Comparison of ENCODE assay signal across 11 cellular contexts in genomic region chr5:88786217-88786560, GRCh38.
DNase-seq lines count a peak whose midpoint lies in the region; ATAC-seq, FAIRE-seq and TF ChIP-seq lines count a peak whose summit lies in the region.
"Had no signal": no experiment of that assay in that cellular context is flagged by ENCODE, and none has a peak within 500 bp of the region (broad histone marks: within the 10 kb centered on the region; RNA-seq: fewer than 3 reads in every experiment).

No MANE protein-coding gene starts in this region.

- no peak for DNase-seq in HepG2 (ENCODE audit: low spot score)
- DNase-seq in aorta = no peak
- DNase-seq in central memory CD4-positive, alpha-beta T cell = no peak
- DNase-seq in activated naive CD4-positive, alpha-beta T cell treated with Interleukin-2 at 50 U/mL for 16 hours = no peak
- DNase-seq in RCC 7860 (ENCODE audit: low spot score) = no peak
- DNase-seq: activated CD4-positive, alpha-beta T cell treated with anti-CD3 and anti-CD28 coated beads for 1 hour; MM.1S had no signal

- intact Hi-C loops in HepG2 (cut with micrococcal nuclease; ENCODE audit: unreplicated experiment) (no loop called here), aorta (cut with DNase I) (loop anchor here (5.0 kb wide), 4 partner anchors 41 to 101 kb away; partner anchors contain the start of gene MEF2C (in 1 of the 2))
- intact Hi-C loops in dendritic cell treated with granulocyte-macrophage colony-stimulating factor and Interleukin-4, amounts not matched to agents 40 ng/mL and 50 ng/mL, for 4 days (cut with micrococcal nuclease) = loop anchor here (5.0 kb wide), 1 partner anchor 36 kb away; no protein-coding TSS in a partner anchor

- H3K27me3 ChIP-seq in liver (ENCODE audit: control insufficient read depth in 4 of 4, insufficient read depth in 4 of 4, low read length in 3 of 4) (peaks cover 0 to 2% (median 0%) of the 10 kb centered on the region in 4 donors), HepG2 (ENCODE audit: control insufficient read depth in 1 of 2, insufficient read depth in 2 of 2, low read length in 2 of 2) (no peaks in the 10 kb centered on the region), muscle layer of duodenum (ENCODE audit: low read depth, low read length) (no peaks in the 10 kb centered on the region), aorta (ENCODE audit: control insufficient read depth in 1 of 2, insufficient read depth in 2 of 2, low read length in 1 of 2) (no peaks in the 10 kb centered on the region)

- CTCF ChIA-PET in HepG2 (lab: Yijun Ruan, JAX; ENCODE audit: low intra/inter-chr PET ratio, low total read pairs) = no interaction called here

- in situ Hi-C loops in HepG2 (cut with HindIII; ENCODE audit: extremely low pct_ligation_motif_present, low pct_unique_long_range_greater_than_20kb) = no loop called here

- H3K4me1 ChIP-seq in liver (ENCODE audit: control insufficient read depth in 4 of 4, insufficient read depth in 4 of 4, low read length in 3 of 4) (no peaks in the 10 kb centered on the region), HepG2 (ENCODE audit: insufficient read depth, low read length) (no peaks in the 10 kb centered on the region), muscle layer of duodenum (ENCODE audit: control insufficient read depth in 1 of 2, insufficient read depth in 2 of 2, low read length in 2 of 2) (peaks cover 0 to 9% of the 10 kb centered on the region in 2 donors), aorta (ENCODE audit: control insufficient read depth in 1 of 2, insufficient read depth in 2 of 2, low read length in 2 of 2) (peaks cover 0 to 2% of the 10 kb centered on the region in 2 donors)

- H3K4me3 ChIP-seq in liver (ENCODE audit: low read depth in 1 of 3, low read length in 3 of 3) (no peak overlapping the region), HepG2 (replicated peaks in 1 of 3; ENCODE audit: insufficient read depth in 1 of 3, low read depth in 2 of 3, low read length in 3 of 3) (no peak overlapping the region), muscle layer of duodenum (ENCODE audit: low read depth in 1 of 2, low read length in 2 of 2) (no peak overlapping the region), aorta (ENCODE audit: low read length in 2 of 2) (no peak overlapping the region)

- no peak for TF ChIP-seq POLR2A in HepG2 (IDR thresholded peaks at IDR 0.05; ENCODE audit: insufficient read depth in 1 of 2, low read depth in 2 of 2, low read length in 2 of 2)

- no peaks in the 10 kb centered on the region for H4K20me1 ChIP-seq in HepG2 (ENCODE audit: insufficient read depth, low read length)

- H3K79me2 ChIP-seq in HepG2 (ENCODE audit: insufficient read depth, low read length) = no peaks in the 10 kb centered on the region

- H3K9me3 Mint-ChIP-seq in dendritic cell treated with granulocyte-macrophage colony-stimulating factor and Interleukin-4, amounts not matched to agents 40 ng/mL and 50 ng/mL, for 4 days = no peaks in the 10 kb centered on the region

- peak overlapping the region; percentile 30 for H3K27ac Mint-ChIP-seq in dendritic cell treated with granulocyte-macrophage colony-stimulating factor and Interleukin-4, amounts not matched to agents 40 ng/mL and 50 ng/mL, for 4 days

- no peak overlapping the region for H3K4me3 Mint-ChIP-seq in dendritic cell treated with granulocyte-macrophage colony-stimulating factor and Interleukin-4, amounts not matched to agents 40 ng/mL and 50 ng/mL, for 4 days

- FAIRE-seq in HepG2 (lab: Jason Lieb, UNC) = no peak
- FAIRE-seq in RCC 7860 (lab: Jason Lieb, UNC) = no peak

- ATAC-seq in HepG2 = no peak
- ATAC-seq in aorta (ENCODE audit: low FRiP score) = peak; percentile 72

- TF ChIP-seq RAD21 in liver (IDR thresholded peaks at IDR 0.05) = no peak
- TF ChIP-seq RAD21 in HepG2 (CRISPR knock-in tag; IDR thresholded peaks at IDR 0.05) = no peak

- TF ChIP-seq CTCF in liver (IDR thresholded peaks at IDR 0.05; ENCODE audit: low read depth, low read length, missing input control) (no peak), HepG2 (CRISPR knock-in tag; IDR thresholded peaks at IDR 0.05) (no peak)

- H3K27ac ChIP-seq in liver (ENCODE audit: low read depth in 1 of 2, low read length in 2 of 2) (peak overlapping the region in 1 of 2 donors; percentile 14), HepG2 (ENCODE audit: extremely low read length, insufficient read depth, low read length) (no peak overlapping the region), muscle layer of duodenum (ENCODE audit: low read length) (peak overlapping the region; percentile 62), aorta (ENCODE audit: low read depth in 1 of 2, low read length in 2 of 2) (peak overlapping the region in 1 of 2 donors; percentile 54)
- H3K27ac ChIP-seq: C4-2B had no signal

- WGBS in liver = 38% methylated on average over 2 of the region's 2 CpGs
- WGBS in HepG2 (ENCODE audit: low lambda C conversion rate) = 1% methylated on average over 2 of the region's 2 CpGs
- 0 to 3% methylated on average over 2 of the region's 2 CpGs for WGBS in aorta, 2 donors

- no TSS peak for BruUV-seq in HepG2 (replicated peaks; lab: Mats Ljungman, UMichigan)

- H2AFZ ChIP-seq in HepG2 (ENCODE audit: low read length) = no peak overlapping the region

- no peaks in the 10 kb centered on the region for H3K9me3 ChIP-seq in liver (ENCODE audit: control insufficient read depth in 4 of 4, low read length in 3 of 4)
- H3K9me3 ChIP-seq in HepG2 (ENCODE audit: low read length) = no peaks in the 10 kb centered on the region
- H3K9me3 ChIP-seq in muscle layer of duodenum (ENCODE audit: control insufficient read depth in 1 of 2, low read length in 2 of 2) = no peaks in the 10 kb centered on the region
- H3K9me3 ChIP-seq in aorta (ENCODE audit: control insufficient read depth, low read length) = no peaks in the 10 kb centered on the region

- H3K9ac ChIP-seq in liver (ENCODE audit: low read depth in 1 of 2, low read length in 2 of 2) (no peak overlapping the region), HepG2 (ENCODE audit: insufficient read depth, low read depth, low read length) (no peak overlapping the region)

- TF ChIP-seq EP300 in HepG2 (IDR thresholded peaks at IDR 0.05; ENCODE audit: low read depth in 2 of 2, low read length in 2 of 2) (no peak), HepG2 (CRISPR knock-in tag; IDR thresholded peaks at IDR 0.05; ENCODE audit: borderline replicate concordance) (no peak)

- H3K4me2 ChIP-seq in HepG2 (ENCODE audit: low read depth, low read length) = no peak overlapping the region

- no peaks in the 10 kb centered on the region for H3K27me3 Mint-ChIP-seq in dendritic cell treated with granulocyte-macrophage colony-stimulating factor and Interleukin-4, amounts not matched to agents 40 ng/mL and 50 ng/mL, for 4 days

- POLR2A ChIA-PET in HepG2 (lab: Yijun Ruan, JAX) = no interaction called here

- peaks cover 35% of the 10 kb centered on the region for H3K4me1 Mint-ChIP-seq in dendritic cell treated with granulocyte-macrophage colony-stimulating factor and Interleukin-4, amounts not matched to agents 40 ng/mL and 50 ng/mL, for 4 days (ENCODE audit: low read depth)

- H3K36me3 ChIP-seq in liver (ENCODE audit: control insufficient read depth in 4 of 4, insufficient read depth in 3 of 4, low read depth in 1 of 4, low read length in 3 of 4) (no peaks in the 10 kb centered on the region), HepG2 (replicated peaks in 1 of 2; ENCODE audit: control insufficient read depth in 1 of 2, insufficient read depth in 2 of 2, low read length in 2 of 2) (no peaks in the 10 kb centered on the region), muscle layer of duodenum (ENCODE audit: control insufficient read depth in 1 of 2, insufficient read depth in 2 of 2, low read length in 2 of 2) (peaks cover 0 to 16% of the 10 kb centered on the region in 2 donors), aorta (ENCODE audit: control insufficient read depth in 1 of 2, insufficient read depth in 2 of 2, low read length in 1 of 2) (no peaks in the 10 kb centered on the region)

- no peaks in the 10 kb centered on the region for H3K36me3 Mint-ChIP-seq in dendritic cell treated with granulocyte-macrophage colony-stimulating factor and Interleukin-4, amounts not matched to agents 40 ng/mL and 50 ng/mL, for 4 days (ENCODE audit: low read depth)

TF ChIP-seq in liver, 16 proteins besides CTCF, POLR2A, EP300 and RAD21:
- peak; percentile 14 for TF ChIP-seq NR2F2 (IDR thresholded peaks at IDR 0.05)
- TF ChIP-seq JUND (IDR thresholded peaks at IDR 0.05) = no peak
TF ChIP-seq in liver: peak in this region for 1.

TF ChIP-seq in HepG2, 621 proteins besides CTCF, POLR2A, EP300 and RAD21:
- TF ChIP-seq ZNF501 (CRISPR knock-in tag; IDR thresholded peaks at IDR 0.05) (no peak), MBNL3 (CRISPR knock-in tag; conservative IDR thresholded peaks at IDR 0.05) (no peak), ELK4 (CRISPR knock-in tag; IDR thresholded peaks at IDR 0.05; ENCODE audit: borderline replicate concordance) (no peak), ZMYM4 (CRISPR knock-in tag; IDR thresholded peaks at IDR 0.05) (no peak)
